Comparison of ENCODE assay signal across 17 cellular contexts in genomic region chr5:62575556-62575955, GRCh38.
"Had no signal": no experiment of that assay in that cellular context is flagged by ENCODE, and none has a peak within 500 bp of the region (broad histone marks: within the 10 kb centered on the region; RNA-seq: fewer than 3 reads in every experiment).

No MANE protein-coding gene starts in this region.

- H3K27me3 ChIP-seq: cardiac muscle cell, gastrocnemius medialis, tibial artery, uterus had no signal

- H3K36me3 ChIP-seq: cardiac muscle cell, gastrocnemius medialis, uterus had no signal

- H3K9me3 ChIP-seq: gastrocnemius medialis, tibial artery, uterus had no signal

- H3K4me3 Mint-ChIP-seq: activated CD8-positive, alpha-beta memory T cell treated with anti-CD3 and anti-CD28 coated beads, Interleukin-2, amount 10 ng/mL, durations not matched to agents 7 days and 5 days; activated naive CD8-positive, alpha-beta T cell treated with anti-CD3 and anti-CD28 coated beads, Interleukin-2, amount 10 ng/mL, durations not matched to agents 7 days and 5 days; activated T-cell treated with anti-CD3 and anti-CD28 coated beads, Interleukin-2, amount 50 U/mL, for 24 hours had no signal

- H3K4me1 ChIP-seq: tibial artery, uterus had no signal

- H3K27me3 Mint-ChIP-seq: activated CD8-positive, alpha-beta memory T cell treated with anti-CD3 and anti-CD28 coated beads, Interleukin-2, amount 10 ng/mL, durations not matched to agents 7 days and 5 days; activated naive CD8-positive, alpha-beta T cell treated with anti-CD3 and anti-CD28 coated beads, Interleukin-2, amount 10 ng/mL, durations not matched to agents 7 days and 5 days; activated T-cell treated with anti-CD3 and anti-CD28 coated beads, Interleukin-2, amount 50 U/mL, for 24 hours; progenitor cell of endocrine pancreas had no signal

- H3K4me3 ChIP-seq: cardiac muscle cell, gastrocnemius medialis, tibial artery, uterus had no signal

- H3K27ac Mint-ChIP-seq: activated CD8-positive, alpha-beta memory T cell treated with anti-CD3 and anti-CD28 coated beads, Interleukin-2, amount 10 ng/mL, durations not matched to agents 7 days and 5 days; activated naive CD8-positive, alpha-beta T cell treated with anti-CD3 and anti-CD28 coated beads, Interleukin-2, amount 10 ng/mL, durations not matched to agents 7 days and 5 days; progenitor cell of endocrine pancreas had no signal

- DNase-seq: activated CD4-positive, alpha-beta T cell treated with anti-CD3 and anti-CD28 coated beads, Interleukin-2, amount 50 U/mL, for 4 hours; activated CD8-positive, alpha-beta memory T cell treated with anti-CD3 and anti-CD28 coated beads, Interleukin-2, amount 10 ng/mL, durations not matched to agents 7 days and 5 days; activated effector memory CD4-positive, alpha-beta T cell treated with anti-CD3 and anti-CD28 coated beads, Interleukin-2, amount 50 U/mL, for 16 hours; activated naive CD8-positive, alpha-beta T cell treated with anti-CD3 and anti-CD28 coated beads, Interleukin-2, amount 10 ng/mL, durations not matched to agents 7 days and 5 days; activated T-cell treated with anti-CD3 and anti-CD28 coated beads, Interleukin-2, amount 50 U/mL, for 24 hours; aorta; gastrocnemius medialis; kidney; left ventricle myocardium superior; mesenchymal stem cell; right cardiac atrium; small intestine; T-helper 1 cell; tibial artery; uterus had no signal

- H3K9me3 Mint-ChIP-seq: activated naive CD8-positive, alpha-beta T cell treated with anti-CD3 and anti-CD28 coated beads, Interleukin-2, amount 10 ng/mL, durations not matched to agents 7 days and 5 days; activated T-cell treated with anti-CD3 and anti-CD28 coated beads, Interleukin-2, amount 50 U/mL, for 24 hours had no signal

- H3K27ac ChIP-seq: cardiac muscle cell, gastrocnemius medialis, tibial artery, uterus had no signal
